ENCODE assay signal across 8 cellular contexts in the genomic region with DNA sequence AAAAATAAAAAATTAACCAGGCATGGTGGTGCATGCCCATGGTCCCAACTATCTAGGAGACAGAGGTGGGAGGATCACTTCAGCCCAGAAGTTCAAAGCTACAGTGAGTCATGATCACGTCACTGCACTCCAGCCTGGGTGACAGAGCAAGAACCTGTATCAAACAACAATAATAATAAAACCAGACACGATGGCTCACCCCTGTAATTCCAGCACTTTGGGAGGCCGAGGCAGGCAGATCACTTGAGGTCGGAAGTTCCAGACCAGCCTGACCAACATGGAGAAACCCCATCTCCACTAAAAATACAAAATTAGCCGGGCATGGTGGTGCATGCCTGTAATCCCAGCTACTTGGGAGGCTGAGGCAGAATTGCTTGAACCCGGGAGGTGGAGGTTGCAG.
A peak's percentile ranks its signal among the peaks of the same experiment; 100 is the strongest.
DNase-seq lines count a peak whose midpoint lies in the region; FAIRE-seq and TF ChIP-seq lines count a peak whose summit lies in the region.
"Not testable (repeated sequence)": the region's sequence is repeated elsewhere in the genome, so short reads cannot be mapped to it uniquely, and the experiment has no call there.

No MANE protein-coding gene starts in this region.

- not testable (repeated sequence) for H2AK5ac ChIP-seq in mesendoderm (ENCODE audit: low read length)

- H3K79me2 ChIP-seq in ACC112 (ENCODE audit: control insufficient read depth, insufficient read depth, low read length, unreplicated experiment); mesendoderm (ENCODE audit: control insufficient read depth, insufficient read depth, low read length): not testable (repeated sequence)

- TF ChIP-seq CTCF in adrenal gland (IDR thresholded peaks at IDR 0.05); fibroblast of villous mesenchyme (IDR thresholded peaks at IDR 0.05; ENCODE audit: insufficient read depth, low read depth, low read length): not testable (repeated sequence)

- H3K9ac ChIP-seq in mesendoderm (ENCODE audit: low read length), result not testable (repeated sequence)

- not testable (repeated sequence) for TF ChIP-seq POLR2A in H54 (IDR thresholded peaks at IDR 0.05; ENCODE audit: low read depth, low read length); adrenal gland (IDR thresholded peaks at IDR 0.05)

- not testable (repeated sequence) for H3K79me1 ChIP-seq in mesendoderm (ENCODE audit: low read length)

- not testable (repeated sequence) for H3K23ac ChIP-seq in mesendoderm (ENCODE audit: low read length)

- FAIRE-seq in H54 (lab: Jason Lieb, UNC), result peak; percentile 84

- not testable (repeated sequence) for H4K8ac ChIP-seq in mesendoderm (ENCODE audit: low read depth, low read length)

- not testable (repeated sequence) for H4K5ac ChIP-seq in mesendoderm (ENCODE audit: low read length)

- not testable (repeated sequence) for DNase-seq in H54 (ENCODE audit: insufficient read length, low spot score); mesendoderm
- DNase-seq in M059J (ENCODE audit: low read depth) (peak; percentile 86), RPMI7951 (ENCODE audit: low read depth) (peak; percentile 91), adrenal gland (peak; percentile 35 to 71 (median 60)), dermis microvascular lymphatic vessel endothelial cell (ENCODE audit: low read depth in 2 of 2) (peak; percentile 35 to 76), fibroblast of villous mesenchyme (ENCODE audit: low read depth) (peak; percentile 66)

- not testable (repeated sequence) for H3K36me3 ChIP-seq in ACC112 (ENCODE audit: insufficient read depth, low read length); adrenal gland (replicated peaks in 1 of 2); mesendoderm (ENCODE audit: control insufficient read depth, insufficient read depth, low read length)

- H2AFZ ChIP-seq in ACC112 (ENCODE audit: low read length, unreplicated experiment), result not testable (repeated sequence)

- peak overlapping the region; percentile 61 for H2BK15ac ChIP-seq in mesendoderm (replicated peaks; ENCODE audit: low read depth)

- H3K27ac ChIP-seq in ACC112 (ENCODE audit: low read depth, low read length) (0 out of 2 replicates have a peak overlapping the region, but pooled peaks have one; percentile 94), adrenal gland (peak overlapping the region in 2 of 5 donors; percentile 31 to 67)
- not testable (repeated sequence) for H3K27ac ChIP-seq in mesendoderm (ENCODE audit: low read depth, low read length)

- not testable (repeated sequence) for H3K9me3 ChIP-seq in adrenal gland (replicated peaks in 1 of 3)

- H3K56ac ChIP-seq in mesendoderm (ENCODE audit: low read length), result peak overlapping the region; percentile 34

- not testable (repeated sequence) for H2BK5ac ChIP-seq in mesendoderm (ENCODE audit: low read length)

- peak overlapping the region; percentile 99 for H3K18ac ChIP-seq in mesendoderm (ENCODE audit: low read length)

- WGBS in adrenal gland, 4 donors, result 51 to 74% (median 60%) methylated on average over 6 of the region's 6 CpGs
- WGBS in mesendoderm (ENCODE audit: extremely low coverage, insufficient coverage, low lambda C conversion rate), result no CpG with 5 or more reads among the region's 6 CpGs

- peak overlapping the region; percentile 99 for H3K4ac ChIP-seq in mesendoderm (ENCODE audit: low read depth, low read length)

- H3K4me1 ChIP-seq in ACC112 (ENCODE audit: control insufficient read depth, insufficient read depth, low read length, unreplicated experiment), result peaks cover 39% of the 10 kb centered on the region
- peaks cover 27 to 46% of the 10 kb centered on the region in 2 donors for H3K4me1 ChIP-seq in adrenal gland (replicated peaks in 1 of 2)
- not testable (repeated sequence) for H3K4me1 ChIP-seq in mesendoderm (ENCODE audit: control insufficient read depth, low read depth, low read length)

- H3K4me2 ChIP-seq in mesendoderm (ENCODE audit: low read length), result not testable (repeated sequence)

- peak overlapping the region; percentile 75 for H2BK120ac ChIP-seq in mesendoderm (ENCODE audit: low read depth, low read length)

- H3K4me3 ChIP-seq in ACC112 (ENCODE audit: low read depth, low read length); adrenal gland; fibroblast of villous mesenchyme (ENCODE audit: low read depth, low read length); mesendoderm (ENCODE audit: low read length): not testable (repeated sequence)

- not testable (repeated sequence) for H3K27me3 ChIP-seq in ACC112 (ENCODE audit: insufficient read depth, low read length); adrenal gland; mesendoderm (ENCODE audit: insufficient read depth, low read length, poor library complexity)

- intact Hi-C loops in adrenal gland (cut with DNase I), result not testable (repeated sequence)
